1 cellular context compared by ENCODE assay signal in the genomic region with DNA sequence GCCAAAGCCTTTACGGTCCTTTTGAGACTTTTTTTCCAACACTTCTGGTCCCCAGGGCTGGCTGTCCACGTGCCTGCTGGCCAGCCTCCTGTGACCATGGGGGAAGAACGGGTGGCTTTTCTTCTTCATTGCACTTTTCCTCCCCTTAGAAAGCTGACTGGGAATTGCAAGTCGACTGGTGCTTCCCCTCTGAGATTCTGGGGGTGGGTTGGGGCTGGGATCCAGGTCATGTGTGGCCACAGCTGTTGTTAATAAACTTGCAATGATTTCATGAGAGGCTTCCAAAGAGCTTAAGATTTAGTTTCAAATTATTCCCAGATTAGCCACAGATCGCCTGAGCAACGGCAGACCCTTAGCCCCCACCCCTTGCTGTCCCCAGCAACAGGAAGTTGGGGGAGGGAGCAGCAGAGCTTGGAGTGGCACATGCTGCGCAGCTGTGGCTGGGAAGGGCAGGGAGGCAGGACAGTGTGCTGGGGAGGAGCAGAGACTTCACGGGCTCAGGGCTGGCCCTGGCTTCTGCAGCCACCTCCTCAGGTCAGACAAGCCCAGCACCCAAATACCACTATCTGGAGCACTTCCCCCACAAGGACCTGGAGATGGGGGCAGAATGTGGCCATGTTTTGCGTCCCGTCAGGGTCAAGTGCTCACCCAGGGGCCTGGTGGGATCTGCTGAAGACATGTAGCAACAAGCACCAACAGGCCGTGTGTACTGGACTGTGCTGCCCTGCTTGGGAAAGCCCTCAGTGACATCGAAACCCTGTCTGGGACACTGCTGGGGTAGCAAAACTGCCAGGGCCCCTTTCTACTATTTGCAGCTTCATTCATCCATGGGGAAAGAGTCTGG.
TF ChIP-seq lines count a peak whose summit lies in the region.

No MANE protein-coding gene starts in this region.

TF ChIP-seq in WTC11, 78 proteins besides CTCF, POLR2A, EP300 and RAD21 (continued from another document and continues in another):
- TF ChIP-seq ERG (CRISPR knock-in tag; IDR thresholded peaks at IDR 0.05) (no peak), ZNF416 (CRISPR knock-in tag; IDR thresholded peaks at IDR 0.05) (no peak), STAT6 (CRISPR knock-in tag; conservative IDR thresholded peaks at IDR 0.05; ENCODE audit: low read depth) (no peak), USF2 (CRISPR knock-in tag; IDR thresholded peaks at IDR 0.05) (peak; percentile 30; the same call in 1 of the 2 replicates), ZNF512 (CRISPR knock-in tag; IDR thresholded peaks at IDR 0.05; ENCODE audit: borderline replicate concordance) (no peak), ZNF281 (CRISPR knock-in tag; IDR thresholded peaks at IDR 0.05) (peak; percentile 92), ZNF138 (CRISPR knock-in tag; conservative IDR thresholded peaks at IDR 0.05) (no peak), ZSCAN18 (CRISPR knock-in tag; IDR thresholded peaks at IDR 0.05) (no peak), JAZF1 (CRISPR knock-in tag; IDR thresholded peaks at IDR 0.05) (no peak), ZNF396 (CRISPR knock-in tag; IDR thresholded peaks at IDR 0.05; ENCODE audit: borderline replicate concordance) (no peak), NR3C1 (CRISPR knock-in tag; conservative IDR thresholded peaks at IDR 0.05; ENCODE audit: low read depth) (no peak), NR1H2 (CRISPR knock-in tag; IDR thresholded peaks at IDR 0.05) (no peak), JUN (CRISPR knock-in tag; IDR thresholded peaks at IDR 0.05) (peak; percentile 35; the same call in 1 of the 2 replicates), ATF6 (CRISPR knock-in tag; IDR thresholded peaks at IDR 0.05) (no peak), TP53 (CRISPR knock-in tag; IDR thresholded peaks at IDR 0.05) (no peak), ZNF423 (CRISPR knock-in tag; IDR thresholded peaks at IDR 0.05) (no peak), ZBTB21 (CRISPR knock-in tag; IDR thresholded peaks at IDR 0.05; ENCODE audit: borderline replicate concordance) (peak; percentile 60; the same call in 1 of the 2 replicates), GABPB1 (CRISPR knock-in tag; IDR thresholded peaks at IDR 0.05) (no peak), NFYB (CRISPR knock-in tag; conservative IDR thresholded peaks at IDR 0.05; ENCODE audit: low read depth) (no peak), PRDM15 (CRISPR knock-in tag; IDR thresholded peaks at IDR 0.05) (no peak), RELA (CRISPR knock-in tag; IDR thresholded peaks at IDR 0.05; ENCODE audit: borderline replicate concordance) (no peak), GRHL2 (CRISPR knock-in tag; IDR thresholded peaks at IDR 0.05; ENCODE audit: insufficient replicate concordance, severe bottlenecking) (no peak), USF1 (CRISPR knock-in tag; IDR thresholded peaks at IDR 0.05) (peak; percentile 25; the same call in 1 of the 2 replicates), ZNF121 (CRISPR knock-in tag; IDR thresholded peaks at IDR 0.05) (peak; percentile 96), NFATC4 (CRISPR knock-in tag; IDR thresholded peaks at IDR 0.05) (no peak), TEAD1 (CRISPR knock-in tag; IDR thresholded peaks at IDR 0.05) (peak; percentile 18; the same call in 1 of the 2 replicates)
- TF ChIP-seq, protein P1, sequence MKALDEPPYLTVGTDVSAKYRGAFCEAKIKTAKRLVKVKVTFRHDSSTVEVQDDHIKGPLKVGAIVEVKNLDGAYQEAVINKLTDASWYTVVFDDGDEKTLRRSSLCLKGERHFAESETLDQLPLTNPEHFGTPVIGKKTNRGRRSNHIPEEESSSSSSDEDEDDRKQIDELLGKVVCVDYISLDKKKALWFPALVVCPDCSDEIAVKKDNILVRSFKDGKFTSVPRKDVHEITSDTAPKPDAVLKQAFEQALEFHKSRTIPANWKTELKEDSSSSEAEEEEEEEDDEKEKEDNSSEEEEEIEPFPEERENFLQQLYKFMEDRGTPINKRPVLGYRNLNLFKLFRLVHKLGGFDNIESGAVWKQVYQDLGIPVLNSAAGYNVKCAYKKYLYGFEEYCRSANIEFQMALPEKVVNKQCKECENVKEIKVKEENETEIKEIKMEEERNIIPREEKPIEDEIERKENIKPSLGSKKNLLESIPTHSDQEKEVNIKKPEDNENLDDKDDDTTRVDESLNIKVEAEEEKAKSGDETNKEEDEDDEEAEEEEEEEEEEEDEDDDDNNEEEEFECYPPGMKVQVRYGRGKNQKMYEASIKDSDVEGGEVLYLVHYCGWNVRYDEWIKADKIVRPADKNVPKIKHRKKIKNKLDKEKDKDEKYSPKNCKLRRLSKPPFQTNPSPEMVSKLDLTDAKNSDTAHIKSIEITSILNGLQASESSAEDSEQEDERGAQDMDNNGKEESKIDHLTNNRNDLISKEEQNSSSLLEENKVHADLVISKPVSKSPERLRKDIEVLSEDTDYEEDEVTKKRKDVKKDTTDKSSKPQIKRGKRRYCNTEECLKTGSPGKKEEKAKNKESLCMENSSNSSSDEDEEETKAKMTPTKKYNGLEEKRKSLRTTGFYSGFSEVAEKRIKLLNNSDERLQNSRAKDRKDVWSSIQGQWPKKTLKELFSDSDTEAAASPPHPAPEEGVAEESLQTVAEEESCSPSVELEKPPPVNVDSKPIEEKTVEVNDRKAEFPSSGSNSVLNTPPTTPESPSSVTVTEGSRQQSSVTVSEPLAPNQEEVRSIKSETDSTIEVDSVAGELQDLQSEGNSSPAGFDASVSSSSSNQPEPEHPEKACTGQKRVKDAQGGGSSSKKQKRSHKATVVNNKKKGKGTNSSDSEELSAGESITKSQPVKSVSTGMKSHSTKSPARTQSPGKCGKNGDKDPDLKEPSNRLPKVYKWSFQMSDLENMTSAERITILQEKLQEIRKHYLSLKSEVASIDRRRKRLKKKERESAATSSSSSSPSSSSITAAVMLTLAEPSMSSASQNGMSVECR (CRISPR knock-in tag; IDR thresholded peaks at IDR 0.05; ENCODE audit: borderline replicate concordance) = peak; percentile 41; the same call in 1 of the 2 replicates
